10 cellular contexts compared by ENCODE assay signal in the genomic region with DNA sequence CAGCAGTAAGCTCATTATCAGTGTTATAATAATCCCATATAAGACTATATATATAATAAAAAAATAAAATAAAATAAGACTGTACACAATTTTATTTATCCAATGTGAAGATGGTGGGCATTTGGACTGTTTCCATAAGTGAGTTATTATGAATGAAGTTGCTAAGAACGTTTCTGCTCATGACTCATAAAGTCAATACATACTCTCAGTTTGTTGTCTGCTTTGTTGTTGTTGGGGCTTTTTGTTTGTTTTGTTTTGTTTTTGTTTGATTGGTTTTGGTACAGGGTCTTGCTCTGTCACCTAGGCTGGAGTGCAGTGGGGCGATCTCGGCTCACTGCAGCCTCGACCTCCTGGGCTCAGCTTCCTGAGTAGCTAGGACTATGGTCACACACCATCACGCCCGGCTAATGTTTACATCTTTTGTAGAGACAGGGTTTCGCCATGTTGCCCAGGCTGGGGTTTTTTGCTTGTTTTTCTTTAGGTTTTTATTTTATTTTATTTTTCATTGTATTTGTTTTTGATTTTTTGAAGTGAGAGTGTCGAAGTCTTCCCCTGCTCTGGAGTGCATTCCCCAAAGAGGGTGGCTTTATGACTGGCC. TPM values are rescaled to one million over a fixed set of nuclear protein-coding genes. Genes with fewer than 3 reads are reported as not detected.
DNase-seq lines count a peak whose midpoint lies in the region; ATAC-seq and TF ChIP-seq lines count a peak whose summit lies in the region.
"Had no signal": no experiment of that assay in that cellular context is flagged by ENCODE, and none has a peak within 500 bp of the region (broad histone marks: within the 10 kb centered on the region; RNA-seq: fewer than 3 reads in every experiment).

No MANE protein-coding gene starts in this region.

- H3K4me1 Mint-ChIP-seq in CD8-positive, alpha-beta T cell (ENCODE audit: low read depth), result peaks cover 38% of the 10 kb centered on the region
- peaks cover 56% of the 10 kb centered on the region for H3K4me1 Mint-ChIP-seq in central memory CD8-positive, alpha-beta T cell

- H3F3A ChIP-seq in neural cell (ENCODE audit: insufficient read depth, low read length, poor library complexity, severe bottlenecking), result peaks cover 9% of the 10 kb centered on the region

- peak overlapping the region; percentile 76 for H3K27ac Mint-ChIP-seq in CD8-positive, alpha-beta T cell
- H3K27ac Mint-ChIP-seq in central memory CD8-positive, alpha-beta T cell (ENCODE audit: low read depth), result peak overlapping the region; percentile 100

- no peaks in the 10 kb centered on the region for H3K27me3 ChIP-seq in CD8-positive, alpha-beta T cell (ENCODE audit: insufficient read depth, low read length)
- H3K27me3 ChIP-seq in KMS-11 (ENCODE audit: insufficient read depth, low read depth), result no peaks in the 10 kb centered on the region
- no peaks in the 10 kb centered on the region for H3K27me3 ChIP-seq in neural cell (ENCODE audit: insufficient read depth, low read depth, low read length)

- TF ChIP-seq EP300 in neural cell (conservative IDR thresholded peaks at IDR 0.05; ENCODE audit: poor library complexity, severe bottlenecking), result no peak

- H3K36me3 ChIP-seq in CD8-positive, alpha-beta T cell (ENCODE audit: insufficient read depth, low read length), result no peaks in the 10 kb centered on the region
- H3K36me3 ChIP-seq in KMS-11 (ENCODE audit: insufficient read depth) (no peaks in the 10 kb centered on the region), neural cell (ENCODE audit: insufficient read depth, low read length) (no peaks in the 10 kb centered on the region)

- peak overlapping the region; percentile 19 for H3K4me3 Mint-ChIP-seq in CD8-positive, alpha-beta T cell
- peak overlapping the region; percentile 99 for H3K4me3 Mint-ChIP-seq in central memory CD8-positive, alpha-beta T cell

- H3K27ac ChIP-seq in CD8-positive, alpha-beta T cell (ENCODE audit: low read depth, low read length), result no peak overlapping the region
- H3K27ac ChIP-seq in KMS-11, result peak overlapping the region; percentile 57
- H3K27ac ChIP-seq in neural cell (ENCODE audit: low read length), result no peak overlapping the region

- no peak for ATAC-seq in CD8-positive, alpha-beta T cell
- ATAC-seq in central memory CD8-positive, alpha-beta T cell (replicated peaks; ENCODE audit: extremely low read depth, poor library complexity, severe bottlenecking), result no peak
- ATAC-seq in GM19463 (IDR thresholded peaks at IDR 0.05; ENCODE audit: unreplicated experiment) (no peak), GM18519 (IDR thresholded peaks at IDR 0.05; ENCODE audit: low FRiP score, unreplicated experiment) (no peak)

- no peaks in the 10 kb centered on the region for H3K9me2 ChIP-seq in neural cell (ENCODE audit: insufficient read depth, low read length)

- H3K79me2 ChIP-seq in KMS-11 (ENCODE audit: insufficient read depth, low read depth) (no peaks in the 10 kb centered on the region), neural cell (replicated peaks; ENCODE audit: insufficient read depth, low read length) (no peaks in the 10 kb centered on the region)

- no peaks in the 10 kb centered on the region for H3K9me3 ChIP-seq in CD8-positive, alpha-beta T cell (ENCODE audit: low read length)
- H3K9me3 ChIP-seq in neural cell (ENCODE audit: low read length), result no peaks in the 10 kb centered on the region

- H3K27me3 Mint-ChIP-seq in CD8-positive, alpha-beta T cell (ENCODE audit: low read depth), result no peaks in the 10 kb centered on the region
- peaks cover 14% of the 10 kb centered on the region for H3K27me3 Mint-ChIP-seq in central memory CD8-positive, alpha-beta T cell

- intact Hi-C loops in CD8-positive, alpha-beta T cell (cut with DNase I, micrococcal nuclease), result loop anchor here (1.0 to 10.0 kb wide), 3 partner anchors 23 to 402 kb away; a partner anchor contains a TSS

- CTCF ChIA-PET in CD8-positive, alpha-beta T cell (lab: Charles Lee), result interaction anchor here (1.2 to 4.6 kb wide), 2 partner anchors 21 to 24 kb away, joined by 4 to 40 read pairs; no protein-coding TSS in a partner anchor

- POLR2A ChIA-PET in CD8-positive, alpha-beta T cell (lab: Charles Lee), result interaction anchor here (5.1 to 7.8 kb wide), 3 partner anchors 18 to 74 kb away, joined by 76 to 158 read pairs (median 84); a partner anchor contains a TSS

- peak overlapping the region; percentile 40 for H3K4me2 ChIP-seq in KMS-11
- H3K4me2 ChIP-seq in neural cell (ENCODE audit: low read length), result peak overlapping the region; percentile 19

- H3K4me1 ChIP-seq in CD8-positive, alpha-beta T cell (ENCODE audit: insufficient read depth, low read length), result peaks cover 12% of the 10 kb centered on the region
- H3K4me1 ChIP-seq in KMS-11 (ENCODE audit: low read depth, poor library complexity, severe bottlenecking), result peaks cover 15% of the 10 kb centered on the region

- no peak for DNase-seq in CD8-positive, alpha-beta T cell
- no peak for DNase-seq in central memory CD8-positive, alpha-beta T cell (ENCODE audit: low spot score in 2 of 2)
- DNase-seq in Kasumi-1 (lab: John Stamatoyannopoulos, UW), result no peak
- DNase-seq in nucleus accumbens (lab: John Stamatoyannopoulos, UW), result no peak
- DNase-seq: activated gamma-delta T cell had no signal

- H2AFZ ChIP-seq in KMS-11 (ENCODE audit: low read depth) (peak overlapping the region; percentile 60; the same call in 1 of the 2 replicates), neural cell (ENCODE audit: low read depth, low read length) (no peak overlapping the region)

- peaks cover 17% of the 10 kb centered on the region for H3K36me3 Mint-ChIP-seq in CD8-positive, alpha-beta T cell
- H3K36me3 Mint-ChIP-seq in central memory CD8-positive, alpha-beta T cell (ENCODE audit: insufficient read depth), result peaks cover 59% of the 10 kb centered on the region

- peak overlapping the region; percentile 52; the same call in 1 of the 2 replicates for H3K9ac ChIP-seq in KMS-11
- H3K9ac ChIP-seq in neural cell (ENCODE audit: low read length), result no peak overlapping the region

- H3K4me3 ChIP-seq in CD8-positive, alpha-beta T cell (ENCODE audit: low read depth, low read length), result no peak overlapping the region
- H3K4me3 ChIP-seq in KMS-11 (IDR thresholded peaks at IDR 0.05; ENCODE audit: insufficient read depth, low read depth, low read length) (no peak overlapping the region), neural cell (ENCODE audit: low read length) (peak overlapping the region; percentile 83)
- H3K4me3 ChIP-seq: lung had no signal

- no peak for TF ChIP-seq RAD21 in neural cell (conservative IDR thresholded peaks at IDR 0.05)

- H3K9me3 Mint-ChIP-seq in CD8-positive, alpha-beta T cell, result peaks cover 4% of the 10 kb centered on the region
- H3K9me3 Mint-ChIP-seq in central memory CD8-positive, alpha-beta T cell, result peaks cover 5% of the 10 kb centered on the region

- H4K20me1 ChIP-seq in KMS-11 (ENCODE audit: insufficient read depth), result no peaks in the 10 kb centered on the region
- no peaks in the 10 kb centered on the region for H4K20me1 ChIP-seq in neural cell (ENCODE audit: insufficient read depth)

- TF ChIP-seq CTCF in CD8-positive, alpha-beta T cell (IDR thresholded peaks at IDR 0.05), result no peak
- TF ChIP-seq CTCF in KMS-11 (conservative IDR thresholded peaks at IDR 0.05; ENCODE audit: low read depth, low read length), result no peak
- no peak for TF ChIP-seq CTCF in neural cell (IDR thresholded peaks at IDR 0.05; ENCODE audit: poor library complexity, severe bottlenecking)

TF ChIP-seq in neural cell, 6 proteins besides CTCF, POLR2A, EP300 and RAD21:
- TF ChIP-seq, protein P1, sequence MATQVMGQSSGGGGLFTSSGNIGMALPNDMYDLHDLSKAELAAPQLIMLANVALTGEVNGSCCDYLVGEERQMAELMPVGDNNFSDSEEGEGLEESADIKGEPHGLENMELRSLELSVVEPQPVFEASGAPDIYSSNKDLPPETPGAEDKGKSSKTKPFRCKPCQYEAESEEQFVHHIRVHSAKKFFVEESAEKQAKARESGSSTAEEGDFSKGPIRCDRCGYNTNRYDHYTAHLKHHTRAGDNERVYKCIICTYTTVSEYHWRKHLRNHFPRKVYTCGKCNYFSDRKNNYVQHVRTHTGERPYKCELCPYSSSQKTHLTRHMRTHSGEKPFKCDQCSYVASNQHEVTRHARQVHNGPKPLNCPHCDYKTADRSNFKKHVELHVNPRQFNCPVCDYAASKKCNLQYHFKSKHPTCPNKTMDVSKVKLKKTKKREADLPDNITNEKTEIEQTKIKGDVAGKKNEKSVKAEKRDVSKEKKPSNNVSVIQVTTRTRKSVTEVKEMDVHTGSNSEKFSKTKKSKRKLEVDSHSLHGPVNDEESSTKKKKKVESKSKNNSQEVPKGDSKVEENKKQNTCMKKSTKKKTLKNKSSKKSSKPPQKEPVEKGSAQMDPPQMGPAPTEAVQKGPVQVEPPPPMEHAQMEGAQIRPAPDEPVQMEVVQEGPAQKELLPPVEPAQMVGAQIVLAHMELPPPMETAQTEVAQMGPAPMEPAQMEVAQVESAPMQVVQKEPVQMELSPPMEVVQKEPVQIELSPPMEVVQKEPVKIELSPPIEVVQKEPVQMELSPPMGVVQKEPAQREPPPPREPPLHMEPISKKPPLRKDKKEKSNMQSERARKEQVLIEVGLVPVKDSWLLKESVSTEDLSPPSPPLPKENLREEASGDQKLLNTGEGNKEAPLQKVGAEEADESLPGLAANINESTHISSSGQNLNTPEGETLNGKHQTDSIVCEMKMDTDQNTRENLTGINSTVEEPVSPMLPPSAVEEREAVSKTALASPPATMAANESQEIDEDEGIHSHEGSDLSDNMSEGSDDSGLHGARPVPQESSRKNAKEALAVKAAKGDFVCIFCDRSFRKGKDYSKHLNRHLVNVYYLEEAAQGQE (IDR thresholded peaks at IDR 0.05; ENCODE audit: borderline replicate concordance), result no peak
- TF ChIP-seq TAF1 (IDR thresholded peaks at IDR 0.05; ENCODE audit: low read depth) (no peak), POLR2AphosphoS5 (IDR thresholded peaks at IDR 0.05) (no peak), SMC3 (conservative IDR thresholded peaks at IDR 0.05; ENCODE audit: poor library complexity) (no peak), MXI1 (conservative IDR thresholded peaks at IDR 0.05; ENCODE audit: poor library complexity, severe bottlenecking) (no peak), EZH2 (IDR thresholded peaks at IDR 0.05; ENCODE audit: borderline replicate concordance, insufficient read depth, low read length, poor library complexity, severe bottlenecking) (no peak)

RNA-seq across cellular contexts. Expression of a gene that starts 18.0 kb away (rescaled TPM):
- total RNA-seq in CD8-positive, alpha-beta T cell, result under 1 TPM; 0.72 to 0.95 TPM
- polyA plus RNA-seq in neural cell, result 1.4 and 2.1 TPM in 2 replicates
- polyA minus RNA-seq in neural cell, result 0.93 TPM in 1 of 2 replicates, not detected in the other

RNA-seq across cellular contexts. Expression of a gene that starts 36.1 kb away (rescaled TPM):
- 10 to 100 TPM; 20.9 to 22.2 TPM for total RNA-seq in CD8-positive, alpha-beta T cell
- 32.1 and 37.7 TPM in 2 replicates for polyA plus RNA-seq in neural cell
- 25.5 and 33.1 TPM in 2 replicates for polyA minus RNA-seq in neural cell

RNA-seq across cellular contexts. Expression of a gene that starts 39.6 kb away (rescaled TPM):
- total RNA-seq in CD8-positive, alpha-beta T cell, result not detected
- not detected in 2 replicates for polyA plus RNA-seq in neural cell
- not detected in 2 replicates for polyA minus RNA-seq in neural cell
- total RNA-seq: lung had no signal
- polyA plus RNA-seq: lung had no signal

RNA-seq across cellular contexts. Expression of a gene that starts 56.0 kb away (rescaled TPM):
- not detected for total RNA-seq in CD8-positive, alpha-beta T cell
- not detected in 2 replicates for polyA plus RNA-seq in neural cell
- polyA minus RNA-seq in neural cell, result not detected in 2 replicates
- total RNA-seq: lung had no signal
- polyA plus RNA-seq: lung had no signal

RNA-seq across cellular contexts. Expression of a gene that starts 56.7 kb away (rescaled TPM):
- total RNA-seq in CD8-positive, alpha-beta T cell, result 1,000 to 10,000 TPM; 2,370 to 2,438 TPM
- polyA plus RNA-seq in neural cell, result 2,178 and 2,281 TPM in 2 replicates
- polyA minus RNA-seq in neural cell, result 1,575 and 1,611 TPM in 2 replicates
